ENCODE assay signal across 24 cellular contexts in genomic region chr1:10906866-10907519, GRCh38.
DNase-seq lines count a peak whose midpoint lies in the region; ATAC-seq, FAIRE-seq and TF ChIP-seq lines count a peak whose summit lies in the region.
"Had no signal": no experiment of that assay in that cellular context is flagged by ENCODE, and none has a peak within 500 bp of the region (broad histone marks: within the 10 kb centered on the region; RNA-seq: fewer than 3 reads in every experiment).

No MANE protein-coding gene starts in this region.

- no peaks in the 10 kb centered on the region for H3K9me2 ChIP-seq in GM23338 (ENCODE audit: insufficient read depth)

- in situ Hi-C loops in K562 (cut with MboI) = no loop called here

- WGBS in K562 (ENCODE audit: insufficient coverage, low coverage, missing lambda C conversion rate) = 1% methylated on average over 14 of the region's 14 CpGs
- 85% methylated on average over 13 of the region's 14 CpGs for WGBS in mesenchymal stem cell

- no peak overlapping the region for H3K23ac ChIP-seq in mesenchymal stem cell (ENCODE audit: low read length in 2 of 2)

- H3K27me3 ChIP-seq in GM23338 (ENCODE audit: insufficient read depth) (no peaks in the 10 kb centered on the region), K562 (ENCODE audit: control insufficient read depth in 2 of 2, insufficient read depth in 2 of 2, low read length in 2 of 2) (peaks cover 58 to 86% of the 10 kb centered on the region in 2 experiments; a peak in 4 of 5 replicates), mesenchymal stem cell (ENCODE audit: control insufficient read depth in 1 of 2, insufficient read depth in 1 of 2, low read length in 2 of 2) (peaks cover 29 to 56% of the 10 kb centered on the region in 2 experiments)
- H3K27me3 ChIP-seq in naive thymus-derived CD4-positive, alpha-beta T cell (ENCODE audit: control insufficient read depth in 2 of 2, insufficient read depth in 2 of 2, low read length in 2 of 2) = no peaks in the 10 kb centered on the region
- H3K27me3 ChIP-seq: colonic mucosa, testis had no signal

- H2BK5ac ChIP-seq in mesenchymal stem cell (ENCODE audit: low read depth, low read length, poor library complexity, severe bottlenecking) = no peak overlapping the region

- H3K9me1 ChIP-seq in K562 (ENCODE audit: control insufficient read depth, insufficient read depth, low read length) = no peaks in the 10 kb centered on the region

- no peak for TF ChIP-seq POLR2A in K562 (conservative IDR thresholded peaks at IDR 0.05)

- H3K36me3 Mint-ChIP-seq in GM23338 (ENCODE audit: low read depth) = no peaks in the 10 kb centered on the region
- H3K36me3 Mint-ChIP-seq in naive thymus-derived CD4-positive, alpha-beta T cell = no peaks in the 10 kb centered on the region
- H3K36me3 Mint-ChIP-seq: activated naive CD4-positive, alpha-beta T cell treated with anti-CD3 and anti-CD28 coated beads, Interleukin-2, amount 50 U/mL, for 24 hours; IgD-negative memory B cell; stimulated activated memory B cell treated with anti-CD40 and anti-IgM and Interleukin-4, amounts not matched to agents 10 μg/mL and 1 μg/mL and 100 μg/mL, for 72 hours had no signal

- H3K4me3 ChIP-seq in GM23338 (no peak overlapping the region), K562 (no peak overlapping the region), mesenchymal stem cell (ENCODE audit: insufficient read depth in 1 of 2, low read depth in 1 of 2, low read length in 2 of 2) (no peak overlapping the region)
- no peak overlapping the region for H3K4me3 ChIP-seq in naive thymus-derived CD4-positive, alpha-beta T cell (ENCODE audit: low read length)
- H3K4me3 ChIP-seq: colonic mucosa, testis had no signal

- no peaks in the 10 kb centered on the region for H3K79me1 ChIP-seq in mesenchymal stem cell (replicated peaks; ENCODE audit: low read length, poor library complexity, severe bottlenecking)

- H3K4me1 ChIP-seq in GM23338 (ENCODE audit: insufficient read depth) (peaks cover 19% of the 10 kb centered on the region), K562 (replicated peaks in 1 of 2; ENCODE audit: control insufficient read depth in 2 of 2, insufficient read depth in 2 of 2, low read length in 2 of 2) (peaks cover 0 to 3% of the 10 kb centered on the region in 2 experiments; a peak in 1 of 5 replicates), mesenchymal stem cell (ENCODE audit: control insufficient read depth, insufficient read depth, low read depth, low read length) (peaks cover 5% of the 10 kb centered on the region)
- H3K4me1 ChIP-seq in naive thymus-derived CD4-positive, alpha-beta T cell (ENCODE audit: control insufficient read depth in 2 of 2, insufficient read depth in 2 of 2, low read length in 2 of 2) = peaks cover 13 to 36% of the 10 kb centered on the region in 2 donors
- H3K4me1 ChIP-seq: colonic mucosa, testis had no signal

- POLR2A ChIA-PET in K562 (lab: Yijun Ruan, JAX) = interaction anchor here (0.8 kb wide), 1 partner anchor 10 kb away, joined by 4 read pairs; no protein-coding TSS in a partner anchor
- POLR2A ChIA-PET in naive thymus-derived CD4-positive, alpha-beta T cell (lab: Charles Lee) = no interaction called here

- peak overlapping the region in 1 of 2 experiments; percentile 58 for H3K14ac ChIP-seq in mesenchymal stem cell (ENCODE audit: low read length in 2 of 2)

- TF ChIP-seq RAD21 in K562 (CRISPR knock-in tag; conservative IDR thresholded peaks at IDR 0.05 in 1 of 2, IDR thresholded peaks at IDR 0.05 in 1 of 2) = no peak

- H3K9me3 ChIP-seq in K562 (replicated peaks; ENCODE audit: control insufficient read depth, insufficient read depth, low read depth, low read length) (no peaks in the 10 kb centered on the region), mesenchymal stem cell (ENCODE audit: control insufficient read depth, low read length) (no peaks in the 10 kb centered on the region)
- H3K9me3 ChIP-seq in naive thymus-derived CD4-positive, alpha-beta T cell (ENCODE audit: control insufficient read depth in 2 of 3, low read length in 3 of 3) = no peaks in the 10 kb centered on the region
- H3K9me3 ChIP-seq: colonic mucosa, testis had no signal

- no peak for ATAC-seq in activated CD4-positive, CD25-positive, alpha-beta regulatory T cell treated with anti-CD3 and anti-CD28 coated beads, Interleukin-2, amount 50 U/mL, for 24 hours
- no peak for ATAC-seq in GM23338
- ATAC-seq in K562 = no peak
- ATAC-seq in naive thymus-derived CD4-positive, alpha-beta T cell = no peak
- no peak for ATAC-seq in HG03159 (IDR thresholded peaks at IDR 0.05; ENCODE audit: unreplicated experiment)
- ATAC-seq: SK-N-SH treated with all-trans-retinoic acid at 6 μM for 48 hours; stimulated activated memory B cell treated with anti-CD40 and anti-IgM and Interleukin-4, amounts not matched to agents 10 μg/mL and 1 μg/mL and 100 μg/mL, for 72 hours had no signal

- no peak overlapping the region; the same call in 2 of the 3 replicates for H3K4me3 Mint-ChIP-seq in GM23338
- peak overlapping the region in 5 of 10 donors; percentile 10 to 53 (median 16) for H3K4me3 Mint-ChIP-seq in naive thymus-derived CD4-positive, alpha-beta T cell
- H3K4me3 Mint-ChIP-seq: activated naive CD4-positive, alpha-beta T cell treated with anti-CD3 and anti-CD28 coated beads, Interleukin-2, amount 50 U/mL, for 24 hours; B cell; IgD-negative memory B cell; stimulated activated memory B cell treated with anti-CD40 and anti-IgM and Interleukin-4, amounts not matched to agents 10 μg/mL and 1 μg/mL and 100 μg/mL, for 72 hours had no signal

- intact Hi-C loops in K562 (cut with micrococcal nuclease) = no loop called here
- intact Hi-C loops in naive thymus-derived CD4-positive, alpha-beta T cell (cut with micrococcal nuclease) = no loop called here

- DNase-seq in activated CD4-positive, CD25-positive, alpha-beta regulatory T cell treated with anti-CD3 and anti-CD28 coated beads, Interleukin-2, amount 50 U/mL, for 72 hours = peak; percentile 17
- no peak for DNase-seq in GM23338 (ENCODE audit: low spot score)
- DNase-seq in K562 (ENCODE audit: extremely low read depth in 1 of 4, low spot score in 3 of 4) = no peak
- no peak for DNase-seq in naive thymus-derived CD4-positive, alpha-beta T cell
- no peak for DNase-seq in stimulated activated CD4-positive, alpha-beta T cell treated with anti-CD3 and anti-CD28 coated beads, Interleukin-12 subunit alpha, Interleukin-12 subunit beta, amount 100 ng/mL, for 4 hours
- no peak for DNase-seq in mesenchymal stem cell
- DNase-seq: activated CD4-positive, alpha-beta T cell treated with anti-CD3 and anti-CD28 coated beads for 1 hour; activated T-cell treated with anti-CD3 and anti-CD28 coated beads, Interleukin-2, amount 50 U/mL, for 48 hours; Calu3; colonic mucosa; NCI-H1694 treated with DMSO at 0.1 percent for 48 hours; stimulated activated CD4-positive, alpha-beta T cell treated with anti-CD3 and anti-CD28 coated beads, Interleukin-1b, Interleukin-23, amount 100 ng/mL, for 48 hours; testis had no signal

- H3K18ac ChIP-seq in mesenchymal stem cell (ENCODE audit: low read depth in 1 of 2, low read length in 2 of 2) = no peak overlapping the region

- no peak overlapping the region for H2BK120ac ChIP-seq in mesenchymal stem cell (ENCODE audit: low read depth, low read length)

- H3K9me3 Mint-ChIP-seq in GM23338 = no peaks in the 10 kb centered on the region; the same call in 2 of the 3 replicates
- no peaks in the 10 kb centered on the region for H3K9me3 Mint-ChIP-seq in naive thymus-derived CD4-positive, alpha-beta T cell
- H3K9me3 Mint-ChIP-seq: activated naive CD4-positive, alpha-beta T cell treated with anti-CD3 and anti-CD28 coated beads, Interleukin-2, amount 50 U/mL, for 24 hours; IgD-negative memory B cell; stimulated activated memory B cell treated with anti-CD40 and anti-IgM and Interleukin-4, amounts not matched to agents 10 μg/mL and 1 μg/mL and 100 μg/mL, for 72 hours had no signal

- H3K4me1 Mint-ChIP-seq in GM23338 = peaks cover 39% of the 10 kb centered on the region
- H3K4me1 Mint-ChIP-seq in naive thymus-derived CD4-positive, alpha-beta T cell = peaks cover 3 to 47% (median 31%) of the 10 kb centered on the region in 7 donors

- FAIRE-seq in K562 (lab: Jason Lieb, UNC) = no peak
- FAIRE-seq: A204.1, endometrium, islet of Langerhans, RCC 7860 had no signal

- no peak overlapping the region for H3K4ac ChIP-seq in mesenchymal stem cell (ENCODE audit: low read depth in 1 of 2, low read length in 2 of 2)

- H3K79me2 ChIP-seq in GM23338 (replicated peaks; ENCODE audit: insufficient read depth) (no peaks in the 10 kb centered on the region), K562 (ENCODE audit: control insufficient read depth, insufficient read depth, low read length) (no peaks in the 10 kb centered on the region)

- no peak overlapping the region for H3K9ac ChIP-seq in K562 (ENCODE audit: insufficient read depth in 1 of 2, low read depth in 2 of 2, low read length in 2 of 2)
- no peak overlapping the region for H3K9ac ChIP-seq in mesenchymal stem cell (ENCODE audit: low read length)

- no peak overlapping the region for H2AK5ac ChIP-seq in mesenchymal stem cell (ENCODE audit: low read length, severe bottlenecking)

- no TSS peak for BruUV-seq in K562 (replicated peaks; lab: Mats Ljungman, UMichigan)

- H2AFZ ChIP-seq in GM23338 (no peak overlapping the region), K562 (ENCODE audit: low read depth, low read length) (no peak overlapping the region), mesenchymal stem cell (ENCODE audit: low read depth, low read length) (no peak overlapping the region)

- H3K4me2 ChIP-seq in GM23338 (no peak overlapping the region), K562 (ENCODE audit: insufficient read depth, low read length) (no peak overlapping the region), mesenchymal stem cell (ENCODE audit: low read length, poor library complexity, severe bottlenecking) (no peak overlapping the region)

- no peak overlapping the region for H4K8ac ChIP-seq in mesenchymal stem cell (ENCODE audit: low read length)

- peak overlapping the region; percentile 5 for H3K27ac Mint-ChIP-seq in GM23338
- H3K27ac Mint-ChIP-seq in naive thymus-derived CD4-positive, alpha-beta T cell = peak overlapping the region in 5 of 9 donors; percentile 16 to 92 (median 66)
- H3K27ac Mint-ChIP-seq: activated naive CD4-positive, alpha-beta T cell treated with anti-CD3 and anti-CD28 coated beads, Interleukin-2, amount 50 U/mL, for 24 hours; B cell; IgD-negative memory B cell; stimulated activated memory B cell treated with anti-CD40 and anti-IgM and Interleukin-4, amounts not matched to agents 10 μg/mL and 1 μg/mL and 100 μg/mL, for 72 hours had no signal

- no peak overlapping the region for H2BK12ac ChIP-seq in mesenchymal stem cell (ENCODE audit: low read length in 2 of 2)

- no peaks in the 10 kb centered on the region for H3K36me3 ChIP-seq in GM23338 (ENCODE audit: insufficient read depth)
- H3K36me3 ChIP-seq in K562 (ENCODE audit: control insufficient read depth, insufficient read depth, low read length) = no peaks in the 10 kb centered on the region
- H3K36me3 ChIP-seq in naive thymus-derived CD4-positive, alpha-beta T cell (ENCODE audit: control insufficient read depth in 2 of 3, insufficient read depth in 3 of 3, low read length in 3 of 3) = no peaks in the 10 kb centered on the region
- no peaks in the 10 kb centered on the region for H3K36me3 ChIP-seq in mesenchymal stem cell (ENCODE audit: control insufficient read depth in 1 of 2, insufficient read depth in 2 of 2, low read depth in 1 of 2, low read length in 2 of 2)
- H3K36me3 ChIP-seq: colonic mucosa had no signal

- CTCF ChIA-PET in K562 (lab: Yijun Ruan, JAX; ENCODE audit: low intra/inter-chr PET ratio) = no interaction called here
- CTCF ChIA-PET in naive thymus-derived CD4-positive, alpha-beta T cell (lab: Charles Lee) = interaction anchor here (0.6 kb wide), 1 partner anchor 10 kb away, joined by 3 read pairs; no protein-coding TSS in a partner anchor

- H3K27ac ChIP-seq in GM23338 (ENCODE audit: low read depth) (no peak overlapping the region), K562 (ENCODE audit: extremely low read depth, low read depth, low read length) (no peak overlapping the region), mesenchymal stem cell (ENCODE audit: low read length, poor library complexity, severe bottlenecking) (no peak overlapping the region)
- H3K27ac ChIP-seq in naive thymus-derived CD4-positive, alpha-beta T cell (ENCODE audit: low read depth, low read length) = no peak overlapping the region
- H3K27ac ChIP-seq: colonic mucosa, testis had no signal

- no peak overlapping the region for H2BK15ac ChIP-seq in mesenchymal stem cell (ENCODE audit: low read depth, poor library complexity, severe bottlenecking)

- H4K91ac ChIP-seq in mesenchymal stem cell (ENCODE audit: low read length) = no peak overlapping the region

- H3F3A ChIP-seq in GM23338 (replicated peaks; ENCODE audit: low read depth) = 0 out of 2 replicates have a peak, but pooled peaks cover 2% of the 10 kb centered on the region

- peaks cover 16% of the 10 kb centered on the region for H3K27me3 Mint-ChIP-seq in GM23338 (ENCODE audit: insufficient read depth, low read depth, poor library complexity)
- H3K27me3 Mint-ChIP-seq in naive thymus-derived CD4-positive, alpha-beta T cell = peaks cover 0 to 15% (median 0%) of the 10 kb centered on the region in 5 donors
- H3K27me3 Mint-ChIP-seq: activated naive CD4-positive, alpha-beta T cell treated with anti-CD3 and anti-CD28 coated beads, Interleukin-2, amount 50 U/mL, for 24 hours had no signal

- TF ChIP-seq EP300 in K562 (IDR thresholded peaks at IDR 0.05; ENCODE audit: low read length) = no peak

- H4K20me1 ChIP-seq in GM23338 (replicated peaks; ENCODE audit: insufficient read depth) (no peaks in the 10 kb centered on the region), K562 (replicated peaks; ENCODE audit: control insufficient read depth, insufficient read depth, low read length) (peaks cover 19% of the 10 kb centered on the region)

- TF ChIP-seq CTCF in GM23338 (conservative IDR thresholded peaks at IDR 0.05; ENCODE audit: low read depth in 2 of 2) = no peak
- TF ChIP-seq CTCF in K562 (IDR thresholded peaks at IDR 0.05 in 2 of 3, conservative IDR thresholded peaks at IDR 0.05 in 1 of 3; ENCODE audit: insufficient read depth in 2 of 3, low read depth in 1 of 3, low read length in 3 of 3) = no peak
